Comparison of ENCODE assay signal across 18 cellular contexts in genomic region chr5:100797863-100798262, GRCh38.
DNase-seq lines count a peak whose midpoint lies in the region; ATAC-seq, FAIRE-seq and TF ChIP-seq lines count a peak whose summit lies in the region.
"Had no signal": no experiment of that assay in that cellular context is flagged by ENCODE, and none has a peak within 500 bp of the region (broad histone marks: within the 10 kb centered on the region; RNA-seq: fewer than 3 reads in every experiment).

No MANE protein-coding gene starts in this region.

- H3K4me1 ChIP-seq in astrocyte (ENCODE audit: insufficient read depth, low read length), result peaks cover 3% of the 10 kb centered on the region
- no peaks in the 10 kb centered on the region for H3K4me1 ChIP-seq in pancreas
- no peaks in the 10 kb centered on the region for H3K4me1 ChIP-seq in CD4-positive, alpha-beta memory T cell (ENCODE audit: insufficient read depth, low read length)
- H3K4me1 ChIP-seq: ascending aorta, uterus had no signal

- intact Hi-C loops in pancreas (cut with DNase I), result no loop called here
- intact Hi-C loops in CD4-positive, alpha-beta memory T cell (cut with micrococcal nuclease), result no loop called here

- no peaks in the 10 kb centered on the region for H3K36me3 ChIP-seq in astrocyte (ENCODE audit: insufficient read depth, low read length)
- no peaks in the 10 kb centered on the region for H3K36me3 ChIP-seq in pancreas
- no peaks in the 10 kb centered on the region for H3K36me3 ChIP-seq in CD4-positive, alpha-beta memory T cell (ENCODE audit: insufficient read depth, low read length)
- H3K36me3 ChIP-seq: ascending aorta, uterus had no signal

- peaks cover 2% of the 10 kb centered on the region for H3K4me1 Mint-ChIP-seq in activated naive CD8-positive, alpha-beta T cell treated with anti-CD3 and anti-CD28 coated beads, Interleukin-2, amount 50 U/mL, for 24 hours
- H3K4me1 Mint-ChIP-seq in activated naive CD8-positive, alpha-beta T cell treated with anti-CD3 and anti-CD28 coated beads for 36 hours, result no peaks in the 10 kb centered on the region
- peaks cover 3% of the 10 kb centered on the region for H3K4me1 Mint-ChIP-seq in astrocyte (ENCODE audit: low read depth, unreplicated experiment)
- peaks cover 8% of the 10 kb centered on the region for H3K4me1 Mint-ChIP-seq in stimulated activated effector memory CD8-positive, alpha-beta T cell treated with anti-CD3 and anti-CD28 coated beads, Interleukin-12 subunit alpha, Interleukin-12 subunit beta, amount 100 ng/mL, for 72 hours
- H3K4me1 Mint-ChIP-seq in CD4-positive, alpha-beta memory T cell, result no peaks in the 10 kb centered on the region
- H3K4me1 Mint-ChIP-seq: activated CD4-positive, alpha-beta memory T cell treated with anti-CD3 and anti-CD28 coated beads, Interleukin-2, amount 10 ng/mL, durations not matched to agents 7 days and 5 days had no signal

- H3K9me3 ChIP-seq in astrocyte (ENCODE audit: insufficient read depth, low read depth, low read length), result no peaks in the 10 kb centered on the region
- H3K9me3 ChIP-seq in pancreas, result no peaks in the 10 kb centered on the region
- H3K9me3 ChIP-seq in CD4-positive, alpha-beta memory T cell (ENCODE audit: control insufficient read depth in 1 of 2, low read length in 2 of 2), result no peaks in the 10 kb centered on the region
- H3K9me3 ChIP-seq: ascending aorta, uterus had no signal

- peak; percentile 24 for ATAC-seq in activated naive CD8-positive, alpha-beta T cell treated with anti-CD3 and anti-CD28 coated beads, Interleukin-2, amount 50 U/mL, for 24 hours
- peak; percentile 36 for ATAC-seq in stimulated activated effector memory CD8-positive, alpha-beta T cell treated with anti-CD3 and anti-CD28 coated beads, Interleukin-12 subunit alpha, Interleukin-12 subunit beta, amount 100 ng/mL, for 72 hours
- ATAC-seq in GM18909 (IDR thresholded peaks at IDR 0.05; ENCODE audit: poor library complexity, unreplicated experiment) (no peak), pancreas (no peak)
- ATAC-seq: left ventricle myocardium superior had no signal

- H3K27me3 ChIP-seq in astrocyte (ENCODE audit: insufficient read depth, low read length) (no peaks in the 10 kb centered on the region), pancreas (no peaks in the 10 kb centered on the region)
- H3K27me3 ChIP-seq in CD4-positive, alpha-beta memory T cell (ENCODE audit: insufficient read depth, low read length), result no peaks in the 10 kb centered on the region
- H3K27me3 ChIP-seq: ascending aorta, uterus had no signal

- peaks cover 21% of the 10 kb centered on the region for H3K9me3 Mint-ChIP-seq in activated naive CD8-positive, alpha-beta T cell treated with anti-CD3 and anti-CD28 coated beads, Interleukin-2, amount 50 U/mL, for 24 hours
- H3K9me3 Mint-ChIP-seq in activated naive CD8-positive, alpha-beta T cell treated with anti-CD3 and anti-CD28 coated beads for 36 hours, result peaks cover 17% of the 10 kb centered on the region
- H3K9me3 Mint-ChIP-seq in astrocyte (ENCODE audit: unreplicated experiment), result no peaks in the 10 kb centered on the region
- peaks cover 8% of the 10 kb centered on the region for H3K9me3 Mint-ChIP-seq in stimulated activated effector memory CD8-positive, alpha-beta T cell treated with anti-CD3 and anti-CD28 coated beads, Interleukin-12 subunit alpha, Interleukin-12 subunit beta, amount 100 ng/mL, for 72 hours
- H3K9me3 Mint-ChIP-seq in CD4-positive, alpha-beta memory T cell, result peaks cover 2 to 19% (median 8%) of the 10 kb centered on the region in 8 donors

- H3K4me2 ChIP-seq in astrocyte (ENCODE audit: low read length), result peak overlapping the region; percentile 12

- no peaks in the 10 kb centered on the region for H3K27me3 Mint-ChIP-seq in activated naive CD8-positive, alpha-beta T cell treated with anti-CD3 and anti-CD28 coated beads, Interleukin-2, amount 50 U/mL, for 24 hours
- no peaks in the 10 kb centered on the region for H3K27me3 Mint-ChIP-seq in activated naive CD8-positive, alpha-beta T cell treated with anti-CD3 and anti-CD28 coated beads for 36 hours
- no peaks in the 10 kb centered on the region for H3K27me3 Mint-ChIP-seq in astrocyte (ENCODE audit: low read depth, unreplicated experiment)
- no peaks in the 10 kb centered on the region for H3K27me3 Mint-ChIP-seq in CD4-positive, alpha-beta memory T cell
- H3K27me3 Mint-ChIP-seq: activated CD4-positive, alpha-beta memory T cell treated with anti-CD3 and anti-CD28 coated beads, Interleukin-2, amount 10 ng/mL, durations not matched to agents 7 days and 5 days; IgD-negative memory B cell; stimulated activated naive CD8-positive, alpha-beta T cell treated with anti-CD3 and anti-CD28 coated beads, Interleukin-15, Interleukin-2, amounts not matched to agents 100 ng/mL and 50 ng/mL, for 24 hours had no signal

- POLR2A ChIA-PET in CD4-positive, alpha-beta memory T cell (lab: Charles Lee; ENCODE audit: partially characterized antibody), result no interaction called here

- H3K79me2 ChIP-seq in astrocyte (ENCODE audit: insufficient read depth, low read length), result no peaks in the 10 kb centered on the region

- H3K27ac ChIP-seq in astrocyte (ENCODE audit: low read depth, low read length), result no peak overlapping the region
- H3K27ac ChIP-seq in pancreas, result no peak overlapping the region
- H3K27ac ChIP-seq in CD4-positive, alpha-beta memory T cell (ENCODE audit: low read depth, low read length), result no peak overlapping the region
- H3K27ac ChIP-seq: ascending aorta, uterus had no signal

- no peaks in the 10 kb centered on the region for H4K20me1 ChIP-seq in astrocyte (ENCODE audit: insufficient read depth, low read length)

- DNase-seq in activated naive CD8-positive, alpha-beta T cell treated with anti-CD3 and anti-CD28 coated beads, Interleukin-2, amount 50 U/mL, for 24 hours, result no peak
- DNase-seq in activated naive CD8-positive, alpha-beta T cell treated with anti-CD3 and anti-CD28 coated beads for 36 hours, result no peak
- peak; percentile 81 for DNase-seq in astrocyte (ENCODE audit: low read depth)
- DNase-seq in fibroblast of villous mesenchyme (ENCODE audit: low read depth), result peak; percentile 25
- no peak for DNase-seq in stimulated activated effector memory CD8-positive, alpha-beta T cell treated with anti-CD3 and anti-CD28 coated beads, Interleukin-12 subunit alpha, Interleukin-12 subunit beta, amount 100 ng/mL, for 72 hours (ENCODE audit: low spot score in 2 of 2)
- DNase-seq in pancreas, result no peak
- DNase-seq in CD4-positive, alpha-beta memory T cell, result no peak
- DNase-seq: activated CD4-positive, alpha-beta memory T cell treated with anti-CD3 and anti-CD28 coated beads, Interleukin-2, amount 10 ng/mL, durations not matched to agents 7 days and 5 days; cortex of kidney; left ventricle myocardium superior; NCI-H82; uterus had no signal

- FAIRE-seq in astrocyte (lab: Jason Lieb, UNC) (peak; percentile 9), pancreas (lab: Jason Lieb, UNC) (no peak)
- FAIRE-seq: GM18507, RCC 7860 had no signal

- H3K27ac Mint-ChIP-seq in activated naive CD8-positive, alpha-beta T cell treated with anti-CD3 and anti-CD28 coated beads, Interleukin-2, amount 50 U/mL, for 24 hours, result no peak overlapping the region
- H3K27ac Mint-ChIP-seq in activated naive CD8-positive, alpha-beta T cell treated with anti-CD3 and anti-CD28 coated beads for 36 hours, result no peak overlapping the region
- no peak overlapping the region for H3K27ac Mint-ChIP-seq in astrocyte (ENCODE audit: unreplicated experiment)
- no peak overlapping the region for H3K27ac Mint-ChIP-seq in stimulated activated effector memory CD8-positive, alpha-beta T cell treated with anti-CD3 and anti-CD28 coated beads, Interleukin-12 subunit alpha, Interleukin-12 subunit beta, amount 100 ng/mL, for 72 hours
- no peak overlapping the region for H3K27ac Mint-ChIP-seq in CD4-positive, alpha-beta memory T cell
- H3K27ac Mint-ChIP-seq: activated CD4-positive, alpha-beta memory T cell treated with anti-CD3 and anti-CD28 coated beads, Interleukin-2, amount 10 ng/mL, durations not matched to agents 7 days and 5 days; IgD-negative memory B cell; stimulated activated naive CD8-positive, alpha-beta T cell treated with anti-CD3 and anti-CD28 coated beads, Interleukin-15, Interleukin-2, amounts not matched to agents 100 ng/mL and 50 ng/mL, for 24 hours had no signal

- 67 to 74% methylated on average over 2 of the region's 2 CpGs for WGBS in pancreas, 2 donors

- CTCF ChIA-PET in CD4-positive, alpha-beta memory T cell (lab: Charles Lee; ENCODE audit: partially characterized antibody), result no interaction called here

- no peak overlapping the region for H2AFZ ChIP-seq in astrocyte (ENCODE audit: low read depth, low read length)

- no peak overlapping the region for H3K4me3 Mint-ChIP-seq in activated naive CD8-positive, alpha-beta T cell treated with anti-CD3 and anti-CD28 coated beads, Interleukin-2, amount 50 U/mL, for 24 hours
- no peak overlapping the region for H3K4me3 Mint-ChIP-seq in activated naive CD8-positive, alpha-beta T cell treated with anti-CD3 and anti-CD28 coated beads for 36 hours
- H3K4me3 Mint-ChIP-seq in astrocyte (ENCODE audit: unreplicated experiment), result no peak overlapping the region
- no peak overlapping the region for H3K4me3 Mint-ChIP-seq in stimulated activated effector memory CD8-positive, alpha-beta T cell treated with anti-CD3 and anti-CD28 coated beads, Interleukin-12 subunit alpha, Interleukin-12 subunit beta, amount 100 ng/mL, for 72 hours
- no peak overlapping the region for H3K4me3 Mint-ChIP-seq in CD4-positive, alpha-beta memory T cell
- H3K4me3 Mint-ChIP-seq: activated CD4-positive, alpha-beta memory T cell treated with anti-CD3 and anti-CD28 coated beads, Interleukin-2, amount 10 ng/mL, durations not matched to agents 7 days and 5 days; IgD-negative memory B cell; stimulated activated naive CD8-positive, alpha-beta T cell treated with anti-CD3 and anti-CD28 coated beads, Interleukin-15, Interleukin-2, amounts not matched to agents 100 ng/mL and 50 ng/mL, for 24 hours had no signal

- TF ChIP-seq CTCF in astrocyte (IDR thresholded peaks at IDR 0.05; ENCODE audit: insufficient read depth, low read depth, low read length), result no peak
- no peak for TF ChIP-seq CTCF in fibroblast of villous mesenchyme (IDR thresholded peaks at IDR 0.05; ENCODE audit: insufficient read depth, low read depth, low read length)
- no peak for TF ChIP-seq CTCF in pancreas (IDR thresholded peaks at IDR 0.05)

- H3K36me3 Mint-ChIP-seq in activated naive CD8-positive, alpha-beta T cell treated with anti-CD3 and anti-CD28 coated beads, Interleukin-2, amount 50 U/mL, for 24 hours (ENCODE audit: low read depth), result peaks cover 4% of the 10 kb centered on the region
- peaks cover 6% of the 10 kb centered on the region for H3K36me3 Mint-ChIP-seq in activated naive CD8-positive, alpha-beta T cell treated with anti-CD3 and anti-CD28 coated beads for 36 hours
- H3K36me3 Mint-ChIP-seq in astrocyte (ENCODE audit: low read depth, unreplicated experiment), result no peaks in the 10 kb centered on the region
- peaks cover 6% of the 10 kb centered on the region for H3K36me3 Mint-ChIP-seq in stimulated activated effector memory CD8-positive, alpha-beta T cell treated with anti-CD3 and anti-CD28 coated beads, Interleukin-12 subunit alpha, Interleukin-12 subunit beta, amount 100 ng/mL, for 72 hours
- peaks cover 0 to 3% of the 10 kb centered on the region in 2 donors for H3K36me3 Mint-ChIP-seq in CD4-positive, alpha-beta memory T cell

- H3K4me3 ChIP-seq in astrocyte (ENCODE audit: insufficient read depth, low read depth, low read length) (no peak overlapping the region), fibroblast of villous mesenchyme (ENCODE audit: low read depth, low read length) (no peak overlapping the region), pancreas (no peak overlapping the region)
- no peak overlapping the region for H3K4me3 ChIP-seq in CD4-positive, alpha-beta memory T cell (ENCODE audit: low read length in 2 of 2)
- H3K4me3 ChIP-seq: ascending aorta, uterus had no signal

- H3K9ac ChIP-seq in astrocyte (ENCODE audit: low read length), result no peak overlapping the region

Comparison
In these comparisons a context has a peak if more than half of its experiments do, and no peak if none do; other contexts are left out.
1. ATAC-seq: peak in activated naive CD8-positive, alpha-beta T cell treated with anti-CD3 and anti-CD28 coated beads, Interleukin-2, amount 50 U/mL, for 24 hours (single experiment) and stimulated activated effector memory CD8-positive, alpha-beta T cell treated with anti-CD3 and anti-CD28 coated beads, Interleukin-12 subunit alpha, Interleukin-12 subunit beta, amount 100 ng/mL, for 72 hours (single experiment); none in GM18909 (single experiment) and pancreas (0 of 4).
2. DNase-seq: peak in astrocyte (single experiment) and fibroblast of villous mesenchyme (single experiment); none in activated naive CD8-positive, alpha-beta T cell treated with anti-CD3 and anti-CD28 coated beads, Interleukin-2, amount 50 U/mL, for 24 hours (single experiment), activated naive CD8-positive, alpha-beta T cell treated with anti-CD3 and anti-CD28 coated beads for 36 hours (single experiment), stimulated activated effector memory CD8-positive, alpha-beta T cell treated with anti-CD3 and anti-CD28 coated beads, Interleukin-12 subunit alpha, Interleukin-12 subunit beta, amount 100 ng/mL, for 72 hours (0 of 2), pancreas (0 of 6) and CD4-positive, alpha-beta memory T cell (0 of 5).